ENCODE assay signal across 1 cellular context in genomic region chr19:5694952-5695648, GRCh38.
TF ChIP-seq lines count a peak whose summit lies in the region.

No MANE protein-coding gene starts in this region.

TF ChIP-seq in WTC11, 78 proteins besides CTCF, POLR2A, EP300 and RAD21:
- no peak for TF ChIP-seq AFF4 (CRISPR knock-in tag; IDR thresholded peaks at IDR 0.05; ENCODE audit: borderline replicate concordance)
- TF ChIP-seq MLX (CRISPR knock-in tag; IDR thresholded peaks at IDR 0.05), result no peak
- TF ChIP-seq TEAD1 (CRISPR knock-in tag; IDR thresholded peaks at IDR 0.05), result no peak
- TF ChIP-seq GABPB1 (CRISPR knock-in tag; IDR thresholded peaks at IDR 0.05), result no peak
- no peak for TF ChIP-seq ARID4B (CRISPR knock-in tag; IDR thresholded peaks at IDR 0.05; ENCODE audit: borderline replicate concordance)
- no peak for TF ChIP-seq ZBTB43 (CRISPR knock-in tag; IDR thresholded peaks at IDR 0.05)
- TF ChIP-seq ZNF263 (CRISPR knock-in tag; IDR thresholded peaks at IDR 0.05; ENCODE audit: low read depth), result no peak
- no peak for TF ChIP-seq KAT7 (CRISPR knock-in tag; IDR thresholded peaks at IDR 0.05; ENCODE audit: borderline replicate concordance)
